8 cellular contexts compared by ENCODE assay signal in genomic region chr1:206464456-206464964, GRCh38. TPM values are rescaled to one million over a fixed set of nuclear protein-coding genes. Genes with fewer than 3 reads are reported as not detected.
DNase-seq lines count a peak whose midpoint lies in the region; ATAC-seq and TF ChIP-seq lines count a peak whose summit lies in the region.

No MANE protein-coding gene starts in this region.

- H3K4me3 ChIP-seq in suprapubic skin = no peak overlapping the region

- no peak for DNase-seq in activated naive CD4-positive, alpha-beta T cell treated with Interleukin-2 at 50 U/mL for 16 hours
- no peak for DNase-seq in activated CD8-positive, alpha-beta T cell treated with anti-CD3 and anti-CD28 coated beads for 36 hours
- DNase-seq in globus pallidus (ENCODE audit: low spot score) (peak; percentile 23), suprapubic skin (ENCODE audit: low spot score in 2 of 2) (no peak), NCI-H1105 treated with DMSO at 0.1 percent for 48 hours (lab: John Stamatoyannopoulos, UW) (no peak), OCI-M2 (lab: John Stamatoyannopoulos, UW; ENCODE audit: unreplicated experiment) (no peak)

- peak overlapping the region; percentile 66 for H3K27ac Mint-ChIP-seq in activated naive CD4-positive, alpha-beta T cell treated with anti-CD3 and anti-CD28 coated beads, Interleukin-2, amount 50 U/mL, for 24 hours
- H3K27ac Mint-ChIP-seq in activated CD8-positive, alpha-beta T cell treated with anti-CD3 and anti-CD28 coated beads for 36 hours = peak overlapping the region; percentile 57

- peaks cover 30% of the 10 kb centered on the region for H3K4me1 ChIP-seq in suprapubic skin

- H3K36me3 Mint-ChIP-seq in activated naive CD4-positive, alpha-beta T cell treated with anti-CD3 and anti-CD28 coated beads, Interleukin-2, amount 50 U/mL, for 24 hours = no peaks in the 10 kb centered on the region
- H3K36me3 Mint-ChIP-seq in activated CD8-positive, alpha-beta T cell treated with anti-CD3 and anti-CD28 coated beads for 36 hours (ENCODE audit: low read depth) = peaks cover 1% of the 10 kb centered on the region

- TF ChIP-seq EP300 in suprapubic skin (IDR thresholded peaks at IDR 0.05) = no peak

- peaks cover 4% of the 10 kb centered on the region for H3K9me3 Mint-ChIP-seq in activated naive CD4-positive, alpha-beta T cell treated with anti-CD3 and anti-CD28 coated beads, Interleukin-2, amount 50 U/mL, for 24 hours
- H3K9me3 Mint-ChIP-seq in activated CD8-positive, alpha-beta T cell treated with anti-CD3 and anti-CD28 coated beads for 36 hours = no peaks in the 10 kb centered on the region

- no peak for TF ChIP-seq POLR2A in suprapubic skin (IDR thresholded peaks at IDR 0.05)

- ATAC-seq in activated CD8-positive, alpha-beta T cell treated with anti-CD3 and anti-CD28 coated beads for 36 hours = no peak
- ATAC-seq in HG02840 (IDR thresholded peaks at IDR 0.05; ENCODE audit: low FRiP score, unreplicated experiment) = no peak

- WGBS in suprapubic skin = 71% methylated on average over 4 of the region's 4 CpGs

- peak overlapping the region; percentile 26 for H3K27ac ChIP-seq in suprapubic skin

- no peaks in the 10 kb centered on the region for H3K27me3 ChIP-seq in suprapubic skin

- CTCF ChIA-PET in activated CD8-positive, alpha-beta T cell treated with anti-CD3 and anti-CD28 coated beads for 36 hours (lab: Charles Lee) = interaction anchor here (1.2 to 7.8 kb wide), 5 partner anchors 15 to 199 kb away, joined by 3 to 112 read pairs (median 5); no protein-coding TSS in a partner anchor

- POLR2A ChIA-PET in activated CD8-positive, alpha-beta T cell treated with anti-CD3 and anti-CD28 coated beads for 36 hours (lab: Charles Lee) = interaction anchor here (1.0 kb wide), 2 partner anchors 23 to 118 kb away, joined by 3 read pairs; no protein-coding TSS in a partner anchor

- no peaks in the 10 kb centered on the region for H3K9me3 ChIP-seq in suprapubic skin

- no peak for TF ChIP-seq CTCF in activated CD8-positive, alpha-beta T cell treated with anti-CD3 and anti-CD28 coated beads for 36 hours (IDR thresholded peaks at IDR 0.05)
- no peak for TF ChIP-seq CTCF in suprapubic skin (IDR thresholded peaks at IDR 0.05)

- intact Hi-C loops in activated CD8-positive, alpha-beta T cell treated with anti-CD3 and anti-CD28 coated beads for 36 hours (cut with micrococcal nuclease) = no loop called here

- H3K4me3 Mint-ChIP-seq in activated naive CD4-positive, alpha-beta T cell treated with anti-CD3 and anti-CD28 coated beads, Interleukin-2, amount 50 U/mL, for 24 hours = no peak overlapping the region
- no peak overlapping the region for H3K4me3 Mint-ChIP-seq in activated CD8-positive, alpha-beta T cell treated with anti-CD3 and anti-CD28 coated beads for 36 hours

- peaks cover 74% of the 10 kb centered on the region for H3K4me1 Mint-ChIP-seq in activated naive CD4-positive, alpha-beta T cell treated with anti-CD3 and anti-CD28 coated beads, Interleukin-2, amount 50 U/mL, for 24 hours
- H3K4me1 Mint-ChIP-seq in activated CD8-positive, alpha-beta T cell treated with anti-CD3 and anti-CD28 coated beads for 36 hours (ENCODE audit: low read depth) = peaks cover 67% of the 10 kb centered on the region

- no peaks in the 10 kb centered on the region for H3K27me3 Mint-ChIP-seq in activated naive CD4-positive, alpha-beta T cell treated with anti-CD3 and anti-CD28 coated beads, Interleukin-2, amount 50 U/mL, for 24 hours
- no peaks in the 10 kb centered on the region for H3K27me3 Mint-ChIP-seq in activated CD8-positive, alpha-beta T cell treated with anti-CD3 and anti-CD28 coated beads for 36 hours

- peaks cover 7% of the 10 kb centered on the region for H3K36me3 ChIP-seq in suprapubic skin

RNA-seq across cellular contexts. Expression of gene IKBKE, which starts 5.8 kb away (rescaled TPM):
- total RNA-seq in activated CD8-positive, alpha-beta T cell treated with anti-CD3 and anti-CD28 coated beads for 36 hours = 10 to 100 TPM; 14.3 to 14.9 TPM
- 10 to 100 TPM in 3 of 4 donors, 1 to 10 TPM in 1; 5.7 to 27.0 (median 17.4) TPM for total RNA-seq in suprapubic skin

RNA-seq across cellular contexts. Expression of gene RASSF5, which starts 42.8 kb away (rescaled TPM):
- 100 to 1,000 TPM; 215 to 218 TPM for total RNA-seq in activated CD8-positive, alpha-beta T cell treated with anti-CD3 and anti-CD28 coated beads for 36 hours
- 10 to 100 TPM; 34.8 to 74.5 (median 64.9) TPM for total RNA-seq in suprapubic skin
